In the genomic region with DNA sequence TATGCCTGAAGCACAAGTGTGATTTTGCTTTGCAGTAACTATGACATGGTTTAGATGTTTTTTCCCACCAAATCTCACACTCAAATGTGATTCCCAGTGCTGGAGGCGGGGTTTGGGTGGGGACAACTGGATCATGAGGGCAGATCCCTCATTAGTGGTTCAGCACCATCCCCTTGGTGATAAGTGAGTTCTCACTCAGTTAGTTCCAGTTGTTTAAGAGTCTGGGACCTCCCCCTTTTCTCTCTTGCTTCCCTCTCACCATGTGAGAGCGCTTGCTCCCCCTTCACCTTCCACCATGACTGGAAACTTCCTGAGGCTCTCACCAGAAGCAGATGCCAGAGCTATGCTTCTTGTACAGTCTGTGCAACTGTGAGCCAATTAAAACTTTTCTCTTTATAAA, we compare ENCODE assay signal across 32 cellular contexts.
"Had no signal": no experiment of that assay in that cellular context is flagged by ENCODE, and none has a peak within 500 bp of the region (broad histone marks: within the 10 kb centered on the region; RNA-seq: fewer than 3 reads in every experiment).

No MANE protein-coding gene starts in this region.

- H3K9me3 Mint-ChIP-seq: naive thymus-derived CD8-positive, alpha-beta T cell; natural killer cell treated with Interleukin-12 subunit alpha and Interleukin-12 subunit beta and Interleukin-15 and Interleukin-18, amount 100 ng/mL, for 72 hours; nephron progenitor cell; neural crest cell; stimulated activated naive CD8-positive, alpha-beta T cell treated with anti-CD3 and anti-CD28 coated beads, Interleukin-15, amount 100 ng/mL, for 72 hours; type B pancreatic cell had no signal

- H3K4me1 ChIP-seq: parathyroid adenoma, spleen, suprapubic skin, tibial artery, upper lobe of right lung, uterus had no signal

- H3K27me3 Mint-ChIP-seq: naive thymus-derived CD8-positive, alpha-beta T cell; natural killer cell treated with Interleukin-12 subunit alpha and Interleukin-12 subunit beta and Interleukin-15 and Interleukin-18, amount 100 ng/mL, for 72 hours; progenitor cell of endocrine pancreas; stimulated activated memory B cell treated with anti-CD40 and anti-IgM and Interleukin-4, amounts not matched to agents 10 μg/mL and 1 μg/mL and 100 μg/mL, for 72 hours; stimulated activated naive CD8-positive, alpha-beta T cell treated with anti-CD3 and anti-CD28 coated beads, Interleukin-15, amount 100 ng/mL, for 72 hours; type B pancreatic cell had no signal

- H3K4me2 ChIP-seq: smooth muscle cell had no signal

- H3K36me3 ChIP-seq: uterus had no signal

- H3K27me3 ChIP-seq: neutrophil, right lobe of liver, sigmoid colon, spleen, suprapubic skin, testis, tibial artery, transverse colon, upper lobe of right lung, uterus had no signal

- DNase-seq: naive thymus-derived CD8-positive, alpha-beta T cell; nephron progenitor cell; nucleus accumbens; posterior cingulate gyrus; psoas muscle; right cardiac atrium; right lobe of liver; sigmoid colon; spleen; stimulated activated CD4-positive, alpha-beta T cell treated with anti-CD3 and anti-CD28 coated beads, Interleukin-12 subunit alpha, Interleukin-12 subunit beta, amount 100 ng/mL, for 4 hours; stimulated activated CD4-positive, alpha-beta T cell treated with anti-CD3 and anti-CD28 coated beads, Interleukin-1b, Interleukin-23, amount 100 ng/mL, for 48 hours; stimulated activated CD4-positive, alpha-beta T cell treated with anti-CD3 and anti-CD28 coated beads, Interleukin-4, amount 100 ng/mL, for 1 hour; stimulated activated CD4-positive, alpha-beta T cell treated with anti-CD3 and anti-CD28 coated beads, Interleukin-4, amount 100 ng/mL, for 4 hours; stimulated activated CD8-positive, alpha-beta memory T cell treated with anti-CD3 and anti-CD28 coated beads, Interleukin-4, amount 100 ng/mL, for 48 hours; stimulated activated naive CD4-positive, alpha-beta T cell; stimulated activated naive CD8-positive, alpha-beta T cell treated with anti-CD3 and anti-CD28 coated beads, Interleukin-15, amount 100 ng/mL, for 72 hours; stimulated activated naive CD8-positive, alpha-beta T cell treated with anti-CD3 and anti-CD28 coated beads, Interleukin-15, Interleukin-2, amounts not matched to agents 100 U/mL and 50 U/mL, for 24 hours; substantia nigra; testis; tibial artery; transverse colon; upper lobe of right lung; uterus had no signal

- H3K4me1 Mint-ChIP-seq: nephron progenitor cell; neural crest cell; stimulated activated naive CD8-positive, alpha-beta T cell treated with anti-CD3 and anti-CD28 coated beads, Interleukin-15, amount 100 ng/mL, for 72 hours had no signal

- ATAC-seq: naive thymus-derived CD8-positive, alpha-beta T cell; natural killer cell treated with Interleukin-12 subunit alpha and Interleukin-12 subunit beta and Interleukin-15 and Interleukin-18, amount 100 ng/mL, for 72 hours; psoas muscle; right cardiac atrium; stimulated activated memory B cell treated with anti-CD40 and anti-IgM and Interleukin-4, amounts not matched to agents 10 μg/mL and 1 μg/mL and 100 μg/mL, for 72 hours; stimulated activated naive CD8-positive, alpha-beta T cell treated with anti-CD3 and anti-CD28 coated beads, Interleukin-15, amount 100 ng/mL, for 72 hours; stimulated activated naive CD8-positive, alpha-beta T cell treated with anti-CD3 and anti-CD28 coated beads, Interleukin-15, Interleukin-2, amounts not matched to agents 100 U/mL and 50 U/mL, for 24 hours; upper lobe of right lung had no signal

- H3K4me3 ChIP-seq: psoas muscle, right lobe of liver, sigmoid colon, smooth muscle cell, spleen, suprapubic skin, testis, tibial artery, transverse colon, upper lobe of right lung, uterus had no signal

- H3K27ac ChIP-seq: neutrophil, parathyroid adenoma, psoas muscle, right lobe of liver, sigmoid colon, spleen, suprapubic skin, testis, tibial artery, transverse colon, upper lobe of right lung, uterus had no signal

- H3K9me3 ChIP-seq: neutrophil, psoas muscle, right lobe of liver, sigmoid colon, spleen, suprapubic skin, testis, tibial artery, transverse colon, upper lobe of right lung, uterus had no signal

- H2AFZ ChIP-seq: parathyroid adenoma had no signal

- H3K27ac Mint-ChIP-seq: natural killer cell treated with Interleukin-12 subunit alpha and Interleukin-12 subunit beta and Interleukin-15 and Interleukin-18, amount 100 ng/mL, for 72 hours; nephron progenitor cell; progenitor cell of endocrine pancreas; stimulated activated memory B cell treated with anti-CD40 and anti-IgM and Interleukin-4, amounts not matched to agents 10 μg/mL and 1 μg/mL and 100 μg/mL, for 72 hours; stimulated activated naive CD8-positive, alpha-beta T cell treated with anti-CD3 and anti-CD28 coated beads, Interleukin-15, amount 100 ng/mL, for 72 hours; type B pancreatic cell had no signal

- H3K4me3 Mint-ChIP-seq: naive thymus-derived CD8-positive, alpha-beta T cell; natural killer cell treated with Interleukin-12 subunit alpha and Interleukin-12 subunit beta and Interleukin-15 and Interleukin-18, amount 100 ng/mL, for 72 hours; nephron progenitor cell; neural crest cell; stimulated activated memory B cell treated with anti-CD40 and anti-IgM and Interleukin-4, amounts not matched to agents 10 μg/mL and 1 μg/mL and 100 μg/mL, for 72 hours; stimulated activated naive CD8-positive, alpha-beta T cell treated with anti-CD3 and anti-CD28 coated beads, Interleukin-15, amount 100 ng/mL, for 72 hours; type B pancreatic cell had no signal

- H3K79me2 ChIP-seq: parathyroid adenoma had no signal
